In the genomic region with DNA sequence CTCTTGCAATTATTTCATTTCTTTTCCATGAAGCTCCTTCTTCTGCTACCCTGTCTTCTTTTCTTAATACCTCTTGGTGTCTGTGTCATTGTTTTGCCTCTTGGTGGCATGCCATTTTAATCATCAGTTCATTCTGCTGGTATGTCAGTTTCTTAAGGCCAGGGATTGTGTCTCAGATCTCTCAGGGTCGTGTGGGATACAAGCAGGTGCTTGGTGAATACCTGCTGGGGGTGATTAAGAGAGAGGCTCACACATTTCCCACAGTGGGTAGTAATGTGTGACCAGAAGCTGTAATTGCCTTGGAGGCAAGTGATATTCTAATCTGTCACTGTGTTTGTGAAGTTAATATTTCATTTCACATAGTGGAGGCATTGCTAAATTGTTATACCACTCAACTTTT, we compare ENCODE assay signal across 26 cellular contexts.
"Had no signal": no experiment of that assay in that cellular context is flagged by ENCODE, and none has a peak within 500 bp of the region (broad histone marks: within the 10 kb centered on the region; RNA-seq: fewer than 3 reads in every experiment).

No MANE protein-coding gene starts in this region.

- ATAC-seq: gastroesophageal sphincter; heart left ventricle; left ventricle myocardium superior; lower lobe of right lung; naive thymus-derived CD8-positive, alpha-beta T cell; right cardiac atrium; stimulated activated memory B cell treated with anti-CD40 and anti-IgM and Interleukin-4, amounts not matched to agents 10 μg/mL and 1 μg/mL and 100 μg/mL, for 72 hours; stimulated activated naive CD8-positive, alpha-beta T cell treated with anti-CD3 and anti-CD28 coated beads, Interleukin-15, Interleukin-2, amounts not matched to agents 100 U/mL and 50 U/mL, for 24 hours had no signal

- DNase-seq: dorsolateral prefrontal cortex; effector CD4-positive, alpha-beta T cell; endodermal cell; heart left ventricle; kidney; lower lobe of right lung; naive thymus-derived CD8-positive, alpha-beta T cell; nephron progenitor cell; nucleus accumbens; right cardiac atrium; sigmoid colon; stimulated activated CD4-positive, alpha-beta T cell treated with anti-CD3 and anti-CD28 coated beads, Interleukin-2, amount 100 ng/mL, for 24 hours; stimulated activated CD4-positive, alpha-beta T cell treated with anti-CD3 and anti-CD28 coated beads, Interleukin-4, amount 100 ng/mL, for 24 hours; stimulated activated naive CD8-positive, alpha-beta T cell treated with anti-CD3 and anti-CD28 coated beads, Interleukin-15, Interleukin-2, amounts not matched to agents 100 U/mL and 50 U/mL, for 24 hours; substantia nigra; tibial artery had no signal

- H3K27ac ChIP-seq: dorsolateral prefrontal cortex, epithelial cell of prostate, esophagus muscularis mucosa, foreskin keratinocyte, gastroesophageal sphincter, heart left ventricle, hepatocyte, lower lobe of right lung, prostate gland, sigmoid colon, testis, tibial artery had no signal

- FAIRE-seq: colon, kidney had no signal
